Comparison of ENCODE assay signal across 12 cellular contexts in genomic region chr3:143648708-143649107, GRCh38.
DNase-seq lines count a peak whose midpoint lies in the region; ATAC-seq, FAIRE-seq and TF ChIP-seq lines count a peak whose summit lies in the region.
"Had no signal": no experiment of that assay in that cellular context is flagged by ENCODE, and none has a peak within 500 bp of the region (broad histone marks: within the 10 kb centered on the region; RNA-seq: fewer than 3 reads in every experiment).

No MANE protein-coding gene starts in this region.

- H3K4ac ChIP-seq in H1 (replicated peaks; ENCODE audit: insufficient read length, low read depth, low read length) = no peak overlapping the region

- H2AK5ac ChIP-seq in H1 (ENCODE audit: low read depth, low read length) = no peak overlapping the region

- H3K36me3 ChIP-seq in H1 (ENCODE audit: control insufficient read depth in 2 of 4, insufficient read depth in 4 of 4, low read length in 3 of 4) = no peaks in the 10 kb centered on the region
- H3K36me3 ChIP-seq: BLaER1 had no signal

- H3K4me3 ChIP-seq in LNCaP clone FGC (ENCODE audit: low read depth, low read length) = no peak overlapping the region
- no peak overlapping the region for H3K4me3 ChIP-seq in H1 (ENCODE audit: extremely low read depth in 1 of 4, insufficient read depth in 2 of 4, low read depth in 3 of 4, low read length in 4 of 4)
- H3K4me3 ChIP-seq: BLaER1 had no signal

- POLR2A ChIA-PET in activated CD4-positive, alpha-beta T cell treated with anti-CD3 and anti-CD28 coated beads for 36 hours (lab: Charles Lee) = no interaction called here
- POLR2A ChIA-PET in H1 (lab: Charles Lee; ENCODE audit: partially characterized antibody) = interaction anchor here (0.8 kb wide), 1 partner anchor 9 kb away, joined by 3 read pairs; no protein-coding TSS in a partner anchor

- CTCF ChIA-PET in activated CD4-positive, alpha-beta T cell treated with anti-CD3 and anti-CD28 coated beads for 36 hours (lab: Charles Lee) = interaction anchor here (0.6 to 1.4 kb wide), 4 partner anchors 9 to 797 kb away, joined by 3 to 4 read pairs (median 4); no protein-coding TSS in a partner anchor
- CTCF ChIA-PET in H1 (lab: Charles Lee; ENCODE audit: partially characterized antibody) = interaction anchor here (0.6 to 6.7 kb wide), 28 partner anchors 9 to 568 kb away, joined by 3 to 48 read pairs (median 4); partner anchors contain the start of gene CHST2

- no peak overlapping the region for H3K18ac ChIP-seq in H1 (ENCODE audit: extremely low read depth, low read length)

- no peaks in the 10 kb centered on the region for H3K79me1 ChIP-seq in H1 (ENCODE audit: low read depth, low read length)

- peaks cover 3% of the 10 kb centered on the region for H3K36me3 Mint-ChIP-seq in activated CD4-positive, alpha-beta T cell treated with anti-CD3 and anti-CD28 coated beads for 36 hours (ENCODE audit: low read depth)
- no peaks in the 10 kb centered on the region for H3K36me3 Mint-ChIP-seq in activated CD4-positive, alpha-beta T cell treated with anti-CD3 and anti-CD28 coated beads, Interleukin-2, amount 10 ng/mL, durations not matched to agents 24 days and 14 days (ENCODE audit: low read depth)

- intact Hi-C loops in activated CD4-positive, alpha-beta T cell treated with anti-CD3 and anti-CD28 coated beads for 36 hours (cut with DNase I, micrococcal nuclease) = loop anchor here in 1 of 2 experiments (10.0 kb wide), 2 partner anchors 214 to 524 kb away; no protein-coding TSS in a partner anchor
- intact Hi-C loops in activated CD4-positive, alpha-beta T cell treated with anti-CD3 and anti-CD28 coated beads, Interleukin-2, amount 10 ng/mL, durations not matched to agents 24 days and 14 days (cut with micrococcal nuclease) = loop anchor here (10.0 kb wide), 2 partner anchors 214 to 524 kb away; no protein-coding TSS in a partner anchor

- H3K23ac ChIP-seq in H1 (ENCODE audit: insufficient read length) = no peak overlapping the region

- no peaks in the 10 kb centered on the region; the same call in 1 of the 2 replicates for H3K23me2 ChIP-seq in H1 (ENCODE audit: low read depth, low read length)

- H3K27me3 Mint-ChIP-seq in activated CD4-positive, alpha-beta T cell treated with anti-CD3 and anti-CD28 coated beads for 36 hours = no peaks in the 10 kb centered on the region
- no peaks in the 10 kb centered on the region for H3K27me3 Mint-ChIP-seq in activated CD4-positive, alpha-beta T cell treated with anti-CD3 and anti-CD28 coated beads, Interleukin-2, amount 10 ng/mL, durations not matched to agents 24 days and 14 days
- H3K27me3 Mint-ChIP-seq: activated CD8-positive, alpha-beta memory T cell treated with anti-CD3 and anti-CD28 coated beads, Interleukin-2, amount 10 ng/mL, durations not matched to agents 7 days and 5 days; dendritic cell treated with granulocyte-macrophage colony-stimulating factor and Interleukin-4, amounts not matched to agents 40 ng/mL and 50 ng/mL, for 4 days had no signal

- H3K14ac ChIP-seq in H1 (ENCODE audit: insufficient read length) = no peak overlapping the region

- H3K27ac ChIP-seq in H1 (ENCODE audit: low read depth, low read length) (no peak overlapping the region), substantia nigra (ENCODE audit: low read depth, low read length, poor library complexity, severe bottlenecking) (no peak overlapping the region)
- H3K27ac ChIP-seq: BLaER1 had no signal

- FAIRE-seq in H1 (lab: Jason Lieb, UNC) = peak; percentile 86
- FAIRE-seq: islet of Langerhans had no signal

- ATAC-seq in activated CD4-positive, alpha-beta T cell treated with anti-CD3 and anti-CD28 coated beads for 36 hours = no peak
- no peak for ATAC-seq in HG03432 (IDR thresholded peaks at IDR 0.05; ENCODE audit: unreplicated experiment)
- ATAC-seq in HG02840 (IDR thresholded peaks at IDR 0.05; ENCODE audit: low FRiP score, unreplicated experiment) = no peak
- ATAC-seq: activated CD8-positive, alpha-beta memory T cell treated with anti-CD3 and anti-CD28 coated beads, Interleukin-2, amount 10 ng/mL, durations not matched to agents 7 days and 5 days had no signal

- TF ChIP-seq EP300 in H1 (IDR thresholded peaks at IDR 0.05; ENCODE audit: borderline replicate concordance in 1 of 2, low read depth in 2 of 2, low read length in 2 of 2) = no peak

- peak; percentile 15 for DNase-seq in activated CD4-positive, alpha-beta T cell treated with anti-CD3 and anti-CD28 coated beads for 36 hours
- DNase-seq in activated CD4-positive, alpha-beta T cell treated with anti-CD3 and anti-CD28 coated beads, Interleukin-2, amount 10 ng/mL, durations not matched to agents 24 days and 14 days = no peak
- DNase-seq in LNCaP clone FGC (ENCODE audit: low read depth) = no peak
- DNase-seq in H1 (ENCODE audit: low read depth in 1 of 2, low spot score in 2 of 2) = peak in 1 of 2 experiments; percentile 54
- DNase-seq in renal cortical epithelial cell (ENCODE audit: low read depth) = peak; percentile 49
- no peak for DNase-seq in substantia nigra (lab: John Stamatoyannopoulos, UW)
- DNase-seq: activated CD8-positive, alpha-beta memory T cell treated with anti-CD3 and anti-CD28 coated beads, Interleukin-2, amount 10 ng/mL, durations not matched to agents 7 days and 5 days had no signal

- TF ChIP-seq RAD21 in H1 (IDR thresholded peaks at IDR 0.05 in 1 of 2, conservative IDR thresholded peaks at IDR 0.05 in 1 of 2; ENCODE audit: low read depth in 2 of 2, low read length in 2 of 2) = peak; percentile 56 to 69

- H3K4me1 ChIP-seq in H1 (replicated peaks in 1 of 4; ENCODE audit: control insufficient read depth in 3 of 4, insufficient read depth in 4 of 4, low read length in 3 of 4) = no peaks in the 10 kb centered on the region; a peak in 1 of 7 replicates

- no peak overlapping the region for H2AFZ ChIP-seq in H1 (ENCODE audit: low read length)

- H2BK120ac ChIP-seq in H1 (replicated peaks; ENCODE audit: low read depth, low read length) = no peak overlapping the region

- H2BK20ac ChIP-seq in H1 (ENCODE audit: low read length) = no peak overlapping the region

- no peaks in the 10 kb centered on the region for H3K9me3 Mint-ChIP-seq in activated CD4-positive, alpha-beta T cell treated with anti-CD3 and anti-CD28 coated beads for 36 hours (ENCODE audit: low read depth)
- no peaks in the 10 kb centered on the region for H3K9me3 Mint-ChIP-seq in activated CD4-positive, alpha-beta T cell treated with anti-CD3 and anti-CD28 coated beads, Interleukin-2, amount 10 ng/mL, durations not matched to agents 24 days and 14 days
- H3K9me3 Mint-ChIP-seq: dendritic cell treated with granulocyte-macrophage colony-stimulating factor and Interleukin-4, amounts not matched to agents 40 ng/mL and 50 ng/mL, for 4 days had no signal

- no peak overlapping the region for H3K9ac ChIP-seq in H1 (replicated peaks in 1 of 4; ENCODE audit: extremely low read depth in 1 of 4, low read depth in 3 of 4, low read length in 3 of 4)
- H3K9ac ChIP-seq: BLaER1 had no signal

- no peaks in the 10 kb centered on the region for H3K9me3 ChIP-seq in H1 (ENCODE audit: insufficient read depth in 2 of 2, low read depth in 1 of 2, low read length in 1 of 2)
- H3K9me3 ChIP-seq: BLaER1 had no signal

- H2BK12ac ChIP-seq in H1 (ENCODE audit: low read depth, low read length) = no peak overlapping the region

- no peak overlapping the region for H3K4me3 Mint-ChIP-seq in activated CD4-positive, alpha-beta T cell treated with anti-CD3 and anti-CD28 coated beads for 36 hours
- H3K4me3 Mint-ChIP-seq in activated CD4-positive, alpha-beta T cell treated with anti-CD3 and anti-CD28 coated beads, Interleukin-2, amount 10 ng/mL, durations not matched to agents 24 days and 14 days = no peak overlapping the region
- H3K4me3 Mint-ChIP-seq: activated CD8-positive, alpha-beta memory T cell treated with anti-CD3 and anti-CD28 coated beads, Interleukin-2, amount 10 ng/mL, durations not matched to agents 7 days and 5 days; dendritic cell treated with granulocyte-macrophage colony-stimulating factor and Interleukin-4, amounts not matched to agents 40 ng/mL and 50 ng/mL, for 4 days had no signal

- H4K5ac ChIP-seq in H1 (ENCODE audit: insufficient read length, low read depth, low read length) = no peak overlapping the region

- H3K79me2 ChIP-seq in H1 (ENCODE audit: control insufficient read depth in 1 of 2, insufficient read depth in 2 of 2, low read length in 2 of 2) = no peaks in the 10 kb centered on the region

- no peaks in the 10 kb centered on the region for H3K4me1 Mint-ChIP-seq in activated CD4-positive, alpha-beta T cell treated with anti-CD3 and anti-CD28 coated beads for 36 hours
- no peaks in the 10 kb centered on the region for H3K4me1 Mint-ChIP-seq in activated CD4-positive, alpha-beta T cell treated with anti-CD3 and anti-CD28 coated beads, Interleukin-2, amount 10 ng/mL, durations not matched to agents 24 days and 14 days
- H3K4me1 Mint-ChIP-seq: activated CD8-positive, alpha-beta memory T cell treated with anti-CD3 and anti-CD28 coated beads, Interleukin-2, amount 10 ng/mL, durations not matched to agents 7 days and 5 days had no signal

- WGBS in H1 (ENCODE audit: extremely low coverage in 1 of 2, insufficient coverage in 1 of 2, insufficient read length in 1 of 2, insufficient replicate concordance in 2 of 2, low coverage in 1 of 2, low lambda C conversion rate in 2 of 2, missing lambda C conversion rate in 1 of 2), 2 experiments = 68% methylated on average over 7 of the region's 7 CpGs; no CpG with 5 or more reads in 1 of the 2 experiments

- H4K8ac ChIP-seq in H1 (ENCODE audit: extremely low read depth, insufficient read depth, low read length) = no peak overlapping the region

- no peak overlapping the region for H3K56ac ChIP-seq in H1 (replicated peaks; ENCODE audit: insufficient read length, low read depth, low read length)

- H2BK5ac ChIP-seq in H1 (ENCODE audit: low read depth, low read length) = no peak overlapping the region

- TF ChIP-seq CTCF in LNCaP clone FGC (IDR thresholded peaks at IDR 0.05; ENCODE audit: control insufficient read depth, extremely low read depth, insufficient read depth) = peak; percentile 46
- TF ChIP-seq CTCF in H1 (IDR thresholded peaks at IDR 0.05; ENCODE audit: control extremely low read depth in 1 of 3, insufficient read depth in 1 of 3, low read depth in 1 of 3, low read length in 3 of 3) = peak; percentile 58 to 80 (median 70)

- no peak overlapping the region for H3K27ac Mint-ChIP-seq in activated CD4-positive, alpha-beta T cell treated with anti-CD3 and anti-CD28 coated beads for 36 hours
- no peak overlapping the region for H3K27ac Mint-ChIP-seq in activated CD4-positive, alpha-beta T cell treated with anti-CD3 and anti-CD28 coated beads, Interleukin-2, amount 10 ng/mL, durations not matched to agents 24 days and 14 days
- H3K27ac Mint-ChIP-seq: activated CD8-positive, alpha-beta memory T cell treated with anti-CD3 and anti-CD28 coated beads, Interleukin-2, amount 10 ng/mL, durations not matched to agents 7 days and 5 days; dendritic cell treated with granulocyte-macrophage colony-stimulating factor and Interleukin-4, amounts not matched to agents 40 ng/mL and 50 ng/mL, for 4 days had no signal

- no peak overlapping the region for H3K4me2 ChIP-seq in H1 (ENCODE audit: insufficient read depth in 1 of 2, low read depth in 2 of 2, low read length in 2 of 2)
- H3K4me2 ChIP-seq: BLaER1 had no signal

- no peak overlapping the region for H4K91ac ChIP-seq in H1 (replicated peaks; ENCODE audit: insufficient read length, low read length)

- no peaks in the 10 kb centered on the region for H3K27me3 ChIP-seq in H1 (replicated peaks in 1 of 4; ENCODE audit: control insufficient read depth in 3 of 4, extremely low read depth in 1 of 4, insufficient read depth in 3 of 4, low read length in 3 of 4)
- H3K27me3 ChIP-seq: BLaER1 had no signal

- H4K20me1 ChIP-seq in H1 (replicated peaks in 1 of 2; ENCODE audit: control insufficient read depth in 1 of 2, insufficient read depth in 2 of 2, low read length in 2 of 2) = no peaks in the 10 kb centered on the region
- H4K20me1 ChIP-seq: BLaER1 had no signal

- no peak for TF ChIP-seq POLR2A in H1 (IDR thresholded peaks at IDR 0.05; ENCODE audit: control extremely low read depth in 1 of 2, low read depth in 2 of 2, low read length in 2 of 2)

- no peak overlapping the region for H2BK15ac ChIP-seq in H1 (ENCODE audit: low read length)

Comparison
In these comparisons a context has a peak if more than half of its experiments do, and no peak if none do; other contexts are left out.
1. DNase-seq: peak in activated CD4-positive, alpha-beta T cell treated with anti-CD3 and anti-CD28 coated beads for 36 hours (single experiment) and renal cortical epithelial cell (single experiment); none in activated CD4-positive, alpha-beta T cell treated with anti-CD3 and anti-CD28 coated beads, Interleukin-2, amount 10 ng/mL, durations not matched to agents 24 days and 14 days (single experiment), LNCaP clone FGC (single experiment) and substantia nigra (0 of 49).